In the genomic region with DNA sequence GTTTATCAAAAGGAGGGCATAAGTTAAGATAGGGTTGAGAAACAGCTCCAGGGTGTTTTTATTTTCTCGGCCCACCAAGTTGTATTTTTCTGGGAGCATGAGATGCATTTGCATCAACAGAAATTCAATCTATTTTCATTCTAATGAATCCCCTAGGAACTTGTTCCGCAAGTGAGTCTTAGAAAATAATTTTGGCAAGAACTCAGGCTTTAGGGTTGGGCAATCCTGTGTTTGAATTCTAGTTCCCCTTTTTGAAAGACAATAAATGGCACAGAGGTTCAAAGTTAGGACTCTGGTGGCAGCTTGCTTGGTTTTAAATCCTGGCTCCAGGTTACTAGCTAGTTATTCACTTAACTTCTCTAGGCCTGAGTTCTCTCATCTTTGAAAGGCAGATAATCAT, we compare ENCODE assay signal across 20 cellular contexts. TPM values are rescaled to one million over a fixed set of nuclear protein-coding genes. Genes with fewer than 3 reads are reported as not detected.
"Had no signal": no experiment of that assay in that cellular context is flagged by ENCODE, and none has a peak within 500 bp of the region (broad histone marks: within the 10 kb centered on the region; RNA-seq: fewer than 3 reads in every experiment).

No MANE protein-coding gene starts in this region.

- ATAC-seq: left lung; naive thymus-derived CD8-positive, alpha-beta T cell; stimulated activated effector memory CD8-positive, alpha-beta T cell treated with anti-CD3 and anti-CD28 coated beads, Interleukin-12 subunit alpha, Interleukin-12 subunit beta, amount 100 ng/mL, for 72 hours had no signal

- H3K4me3 ChIP-seq: coronary artery, esophagus muscularis mucosa, left lung, tibial artery had no signal

- H3K9me3 ChIP-seq: esophagus muscularis mucosa, left lung, neutrophil, tibial artery had no signal

- DNase-seq: activated B cell treated with CpG ODN at 0.5 μM for 24 hours; activated CD4-positive, alpha-beta T cell treated with anti-CD3 and anti-CD28 coated beads, Interleukin-2, amount 10 ng/mL, durations not matched to agents 24 days and 14 days; activated CD8-positive, alpha-beta memory T cell treated with anti-CD3 and anti-CD28 coated beads for 24 hours; activated gamma-delta T cell treated with Interleukin-2 at 50 U/mL for 16 hours; activated naive CD8-positive, alpha-beta T cell treated with anti-CD3 and anti-CD28 coated beads for 36 hours; foreskin fibroblast; glutamatergic neuron; hypothalamus; kidney; left lung; naive thymus-derived CD8-positive, alpha-beta T cell; stimulated activated CD4-positive, alpha-beta T cell treated with anti-CD3 and anti-CD28 coated beads, Interleukin-12 subunit alpha, Interleukin-12 subunit beta, amount 100 ng/mL, for 4 hours; stimulated activated CD4-positive, alpha-beta T cell treated with anti-CD3 and anti-CD28 coated beads, Interleukin-2, amount 100 ng/mL, for 24 hours; tibial artery had no signal

- H3K27ac ChIP-seq: coronary artery, esophagus muscularis mucosa, left lung, neutrophil, parathyroid adenoma, tibial artery had no signal

- H3K4me1 ChIP-seq: esophagus muscularis mucosa, left lung, parathyroid adenoma, tibial artery had no signal

- H3K27me3 ChIP-seq: esophagus muscularis mucosa, left lung, neutrophil, tibial artery had no signal

- H3K36me3 ChIP-seq: esophagus muscularis mucosa, left lung, neutrophil, tibial artery had no signal

RNA-seq across cellular contexts. Expression of gene SLC5A8, which starts 23.7 kb away (rescaled TPM):
- total RNA-seq: activated B cell treated with CpG ODN at 0.5 μM for 24 hours; activated CD4-positive, alpha-beta T cell treated with anti-CD3 and anti-CD28 coated beads, Interleukin-2, amount 10 ng/mL, durations not matched to agents 24 days and 14 days; activated naive CD8-positive, alpha-beta T cell treated with anti-CD3 and anti-CD28 coated beads for 36 hours; esophagus muscularis mucosa; naive thymus-derived CD8-positive, alpha-beta T cell; renal cortical epithelial cell had no signal
